Comparison of ENCODE assay signal across 8 cellular contexts in the genomic region with DNA sequence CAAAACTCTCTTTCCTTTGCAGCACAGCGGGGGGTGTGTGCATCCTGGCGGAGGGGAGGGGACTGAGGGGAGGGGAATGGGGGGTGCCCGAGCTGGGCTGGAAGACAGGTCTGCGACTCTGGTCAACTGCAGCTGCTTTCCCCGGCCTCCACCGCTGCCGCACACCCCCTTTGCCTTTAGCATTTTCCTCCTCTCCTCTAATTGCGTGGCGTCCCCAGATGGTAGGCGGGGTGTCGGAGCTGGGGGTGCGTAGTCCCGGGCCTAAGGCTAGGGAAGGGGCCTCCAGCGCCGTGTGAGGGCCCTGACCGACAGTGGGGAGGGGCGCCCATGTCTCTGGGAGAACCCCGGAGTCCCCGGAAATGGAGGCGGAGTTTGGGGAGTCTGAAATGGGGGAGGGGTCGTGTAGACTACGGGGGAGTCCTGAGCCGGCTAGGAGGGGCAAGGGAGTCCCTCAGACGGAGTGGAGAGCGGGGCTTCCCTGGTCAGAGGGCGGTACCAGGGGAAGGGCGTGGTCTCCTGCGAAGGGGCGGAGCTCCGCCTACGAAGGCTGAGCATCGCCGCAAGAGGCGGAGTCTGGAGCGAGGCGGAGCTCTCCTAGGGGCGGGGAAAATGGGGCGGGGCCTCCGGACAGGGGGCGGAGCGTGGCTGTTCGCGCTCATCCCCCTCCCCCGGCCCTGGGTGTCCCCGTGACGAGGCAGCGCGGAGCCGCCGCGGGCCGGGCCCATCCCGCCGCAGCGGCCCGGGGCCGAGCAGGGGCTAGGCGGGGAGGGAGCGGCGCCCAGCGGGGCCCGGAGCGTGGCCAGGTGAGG. TPM values are rescaled to one million over a fixed set of nuclear protein-coding genes. Genes with fewer than 3 reads are reported as not detected.
DNase-seq lines count a peak whose midpoint lies in the region; ATAC-seq and TF ChIP-seq lines count a peak whose summit lies in the region.

Gene PELI3 (plus strand): TSS at position 681 of the 809 bp plus-strand sequence. CDS start 1,224 bp downstream, outside the sequence.

- ATAC-seq in GM19351 (IDR thresholded peaks at IDR 0.05; ENCODE audit: unreplicated experiment) (peak; percentile 78), HG03520 (IDR thresholded peaks at IDR 0.05; ENCODE audit: unreplicated experiment) (peak; percentile 46)
- peak; percentile 85 for ATAC-seq in activated CD8-positive, alpha-beta T cell treated with anti-CD3 and anti-CD28 coated beads, Interleukin-2, amount 10 ng/mL, durations not matched to agents 7 days and 5 days

- peak within 1 kb of the TSS; percentile 81 for H3K4me3 Mint-ChIP-seq in activated CD8-positive, alpha-beta T cell treated with anti-CD3 and anti-CD28 coated beads, Interleukin-2, amount 10 ng/mL, durations not matched to agents 7 days and 5 days

- no peak for TF ChIP-seq CTCF in BJ (IDR thresholded peaks at IDR 0.05; ENCODE audit: insufficient read depth, low read depth, low read length)

- H3K4me3 ChIP-seq in BJ (ENCODE audit: low read depth, low read length), result peak within 1 kb of the TSS; percentile 72

- POLR2A ChIA-PET in BJ (lab: Charles Lee), result interaction anchor here (0.6 to 0.9 kb wide), 4 partner anchors 14 to 210 kb away, joined by 5 to 12 read pairs (median 7); partner anchors contain the start of gene DPP3
- POLR2A ChIA-PET in activated CD8-positive, alpha-beta T cell treated with anti-CD3 and anti-CD28 coated beads, Interleukin-2, amount 10 ng/mL, durations not matched to agents 7 days and 5 days (lab: Charles Lee), result interaction anchor here (0.5 to 1.0 kb wide), 2 partner anchors 14 to 80 kb away, joined by 3 to 7 read pairs; partner anchors contain the start of gene DPP3

- no peaks in the 10 kb centered on the region for H3K27me3 Mint-ChIP-seq in activated CD8-positive, alpha-beta T cell treated with anti-CD3 and anti-CD28 coated beads, Interleukin-2, amount 10 ng/mL, durations not matched to agents 7 days and 5 days (ENCODE audit: low read depth)

- H3K27me3 ChIP-seq in BJ (ENCODE audit: control insufficient read depth, insufficient read depth, low read length), result no peaks in the 10 kb centered on the region; the same call in 1 of the 2 replicates

- DNase-seq in BJ (ENCODE audit: low read depth) (peak; percentile 41), NCI-H748 (lab: John Stamatoyannopoulos, UW; ENCODE audit: unreplicated experiment) (peak; percentile 87), lung microvascular endothelial cell (ENCODE audit: low read depth in 2 of 2) (peak; percentile 89 to 94)
- DNase-seq in activated CD8-positive, alpha-beta T cell treated with anti-CD3 and anti-CD28 coated beads, Interleukin-2, amount 10 ng/mL, durations not matched to agents 7 days and 5 days, result peak; percentile 93
- DNase-seq in effector CD4-positive, alpha-beta T cell, result peak; percentile 92
- DNase-seq in stimulated activated CD4-positive, alpha-beta T cell treated with anti-CD3 and anti-CD28 coated beads, TNF-alpha, amount 100 ng/mL, for 24 hours (ENCODE audit: low read depth in 3 of 3), result peak; percentile 91 to 94 (median 92)

- H3K4me1 Mint-ChIP-seq in activated CD8-positive, alpha-beta T cell treated with anti-CD3 and anti-CD28 coated beads, Interleukin-2, amount 10 ng/mL, durations not matched to agents 7 days and 5 days (ENCODE audit: low read depth), result peaks cover 48% of the 10 kb centered on the region

- peaks cover 6% of the 10 kb centered on the region for H3K36me3 Mint-ChIP-seq in activated CD8-positive, alpha-beta T cell treated with anti-CD3 and anti-CD28 coated beads, Interleukin-2, amount 10 ng/mL, durations not matched to agents 7 days and 5 days (ENCODE audit: low read depth)

- H3K36me3 ChIP-seq in BJ (ENCODE audit: control insufficient read depth, insufficient read depth, low read length), result peaks cover 5% of the 10 kb centered on the region; the same call in 1 of the 2 replicates

- H3K9me3 Mint-ChIP-seq in activated CD8-positive, alpha-beta T cell treated with anti-CD3 and anti-CD28 coated beads, Interleukin-2, amount 10 ng/mL, durations not matched to agents 7 days and 5 days (ENCODE audit: insufficient read depth), result peaks cover 9% of the 10 kb centered on the region

- CTCF ChIA-PET in BJ (lab: Yijun Ruan, JAX), result interaction anchor here (0.7 to 2.8 kb wide), 5 partner anchors 8 to 59 kb away, joined by 3 to 18 read pairs (median 3); partner anchors contain the start of genes DPP3 and MRPL11
- CTCF ChIA-PET in activated CD8-positive, alpha-beta T cell treated with anti-CD3 and anti-CD28 coated beads, Interleukin-2, amount 10 ng/mL, durations not matched to agents 7 days and 5 days (lab: Charles Lee), result interaction anchor here (0.6 to 3.9 kb wide), 10 partner anchors 12 to 172 kb away, joined by 3 to 23 read pairs (median 4); partner anchors contain the start of genes DPP3, MRPL11 and RBM4

- H3K27ac Mint-ChIP-seq in activated CD8-positive, alpha-beta T cell treated with anti-CD3 and anti-CD28 coated beads, Interleukin-2, amount 10 ng/mL, durations not matched to agents 7 days and 5 days, result peak within 1 kb of the TSS; percentile 78

RNA-seq across cellular contexts. Expression of gene PELI3, which starts in this region (rescaled TPM):
- polyA plus RNA-seq in BJ (2011; rRNA removed), result 4.9 and 8.0 TPM in 2 replicates
- 15.5 TPM in 2 replicates for polyA minus RNA-seq in BJ (2011; rRNA and poly(A)+ RNA removed)
- total RNA-seq in activated CD8-positive, alpha-beta T cell treated with anti-CD3 and anti-CD28 coated beads, Interleukin-2, amount 10 ng/mL, durations not matched to agents 7 days and 5 days, result 1 to 10 TPM; 5.1 to 5.8 TPM
- 3.3 and 4.4 TPM in 2 replicates for total RNA-seq in lung microvascular endothelial cell

Comparison
In these comparisons a context has a peak if more than half of its experiments do, and no peak if none do; other contexts are left out.
1. Peak in every context shown above with its lines: DNase-seq, ATAC-seq and H3K4me3 ChIP-seq.
2. DNase-seq: peak in every context shown above with its lines; median percentile 93 in activated CD8-positive, alpha-beta T cell treated with anti-CD3 and anti-CD28 coated beads, Interleukin-2, amount 10 ng/mL, durations not matched to agents 7 days and 5 days; 92 in effector CD4-positive, alpha-beta T cell; 92 in stimulated activated CD4-positive, alpha-beta T cell treated with anti-CD3 and anti-CD28 coated beads, TNF-alpha, amount 100 ng/mL, for 24 hours; 92 in lung microvascular endothelial cell; 87 in NCI-H748; 41 in BJ.